13 cellular contexts compared by ENCODE assay signal in the genomic region with DNA sequence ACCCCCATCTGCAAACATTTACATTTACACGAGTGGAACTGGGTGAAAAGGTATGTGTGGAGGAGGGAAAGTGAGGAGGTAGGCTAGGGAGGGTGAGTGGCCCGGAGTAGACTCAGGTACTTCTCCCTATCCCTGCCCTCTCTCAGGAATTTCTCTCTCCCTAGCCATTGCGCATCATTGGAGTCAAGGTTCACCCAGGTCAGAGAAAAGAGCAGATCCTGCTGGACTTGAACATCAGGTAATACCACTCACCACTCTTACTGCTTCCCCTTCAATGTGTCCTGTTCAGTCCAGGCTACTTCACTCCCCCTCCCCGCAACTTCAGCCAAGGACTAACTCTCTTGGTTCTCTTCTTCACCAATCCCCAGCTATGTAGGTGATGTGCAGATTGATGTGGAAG. TPM values are rescaled to one million over a fixed set of nuclear protein-coding genes. Genes with fewer than 3 reads are reported as not detected.
A peak's percentile ranks its signal among the peaks of the same experiment; 100 is the strongest.
DNase-seq lines count a peak whose midpoint lies in the region; ATAC-seq, FAIRE-seq and TF ChIP-seq lines count a peak whose summit lies in the region.
"Had no signal": no experiment of that assay in that cellular context is flagged by ENCODE, and none has a peak within 500 bp of the region (broad histone marks: within the 10 kb centered on the region; RNA-seq: fewer than 3 reads in every experiment).

No MANE protein-coding gene starts in this region.

- peaks cover 11% of the 10 kb centered on the region; the same call in 1 of the 2 replicates for H3K36me3 ChIP-seq in PC-9 (ENCODE audit: low read depth)
- peaks cover 53% of the 10 kb centered on the region for H3K36me3 ChIP-seq in endodermal cell (ENCODE audit: control insufficient read depth, insufficient read depth, low read length)
- H3K36me3 ChIP-seq in small intestine (ENCODE audit: control insufficient read depth in 2 of 2, insufficient read depth in 2 of 2, low read length in 2 of 2): peaks cover 2 to 6% of the 10 kb centered on the region in 2 donors

- peak overlapping the region; percentile 27 for H3K4me2 ChIP-seq in PC-9
- H3K4me2 ChIP-seq: A549 had no signal

- peaks cover 52% of the 10 kb centered on the region for H3K36me3 Mint-ChIP-seq in activated CD4-positive, alpha-beta T cell treated with anti-CD3 and anti-CD28 coated beads for 36 hours (ENCODE audit: low read depth)
- peaks cover 48% of the 10 kb centered on the region for H3K36me3 Mint-ChIP-seq in endodermal cell (ENCODE audit: low read depth)
- peaks cover 88% of the 10 kb centered on the region for H3K36me3 Mint-ChIP-seq in stimulated activated effector memory CD8-positive, alpha-beta T cell treated with anti-CD3 and anti-CD28 coated beads, Interleukin-12 subunit alpha, Interleukin-12 subunit beta, amount 100 ng/mL, for 72 hours

- H3K27me3 ChIP-seq in PC-9 (ENCODE audit: insufficient read depth, low read depth) (no peaks in the 10 kb centered on the region), endodermal cell (ENCODE audit: control insufficient read depth, insufficient read depth, low read length, poor library complexity, severe bottlenecking) (no peaks in the 10 kb centered on the region), small intestine (ENCODE audit: control insufficient read depth in 2 of 2, insufficient read depth in 2 of 2, low read length in 2 of 2) (no peaks in the 10 kb centered on the region)

- CTCF ChIA-PET in activated CD4-positive, alpha-beta T cell treated with anti-CD3 and anti-CD28 coated beads for 36 hours (lab: Charles Lee): interaction anchor here (0.6 to 0.7 kb wide), 2 partner anchors 103 to 111 kb away, joined by 3 to 4 read pairs; no protein-coding TSS in a partner anchor
- CTCF ChIA-PET in PC-9 (lab: Charles Lee): no interaction called here

- H3K79me2 ChIP-seq in PC-9 (ENCODE audit: low read depth): peaks cover 6% of the 10 kb centered on the region; the same call in 1 of the 2 replicates

- H3K27me3 Mint-ChIP-seq in activated CD4-positive, alpha-beta T cell treated with anti-CD3 and anti-CD28 coated beads for 36 hours: no peaks in the 10 kb centered on the region
- no peaks in the 10 kb centered on the region for H3K27me3 Mint-ChIP-seq in endodermal cell (ENCODE audit: insufficient read depth)

- DNase-seq in activated CD4-positive, alpha-beta T cell treated with anti-CD3 and anti-CD28 coated beads for 36 hours: no peak
- DNase-seq in activated CD4-positive, alpha-beta T cell treated with anti-CD3 and anti-CD28 coated beads for 48 hours: no peak
- peak in 1 of 2 experiments; percentile 52 for DNase-seq in PC-9
- no peak for DNase-seq in endodermal cell
- DNase-seq in stimulated activated effector memory CD8-positive, alpha-beta T cell treated with anti-CD3 and anti-CD28 coated beads, Interleukin-12 subunit alpha, Interleukin-12 subunit beta, amount 100 ng/mL, for 72 hours (ENCODE audit: low spot score in 2 of 2): no peak
- no peak for DNase-seq in small intestine
- DNase-seq in foreskin melanocyte: no peak
- DNase-seq: kidney, NCI-H2171 treated with DMSO at 0.1 percent for 48 hours, T-helper 9 cell had no signal

- no peaks in the 10 kb centered on the region for H3K9me3 Mint-ChIP-seq in activated CD4-positive, alpha-beta T cell treated with anti-CD3 and anti-CD28 coated beads for 36 hours (ENCODE audit: low read depth)
- H3K9me3 Mint-ChIP-seq in endodermal cell: no peaks in the 10 kb centered on the region
- H3K9me3 Mint-ChIP-seq in stimulated activated effector memory CD8-positive, alpha-beta T cell treated with anti-CD3 and anti-CD28 coated beads, Interleukin-12 subunit alpha, Interleukin-12 subunit beta, amount 100 ng/mL, for 72 hours: no peaks in the 10 kb centered on the region

- peaks cover 31% of the 10 kb centered on the region for H3K4me1 ChIP-seq in PC-9 (replicated peaks; ENCODE audit: insufficient read depth)
- peaks cover 5% of the 10 kb centered on the region for H3K4me1 ChIP-seq in endodermal cell (ENCODE audit: control insufficient read depth, insufficient read depth, low read length)
- H3K4me1 ChIP-seq in small intestine (ENCODE audit: control insufficient read depth in 2 of 2, insufficient read depth in 1 of 2, low read depth in 1 of 2, low read length in 1 of 2): no peaks in the 10 kb centered on the region

- no peaks in the 10 kb centered on the region for H3K9me2 ChIP-seq in PC-9 (ENCODE audit: insufficient read depth)

- ATAC-seq in activated CD4-positive, alpha-beta T cell treated with anti-CD3 and anti-CD28 coated beads for 36 hours: no peak
- no peak for ATAC-seq in stimulated activated effector memory CD8-positive, alpha-beta T cell treated with anti-CD3 and anti-CD28 coated beads, Interleukin-12 subunit alpha, Interleukin-12 subunit beta, amount 100 ng/mL, for 72 hours
- ATAC-seq in HG03342 (IDR thresholded peaks at IDR 0.05; ENCODE audit: unreplicated experiment): no peak
- ATAC-seq: A549, sciatic nerve had no signal

- TF ChIP-seq CTCF in PC-9 (conservative IDR thresholded peaks at IDR 0.05) (no peak), endodermal cell (conservative IDR thresholded peaks at IDR 0.05) (no peak)

- peak overlapping the region; percentile 93 for H3K4me3 Mint-ChIP-seq in activated CD4-positive, alpha-beta T cell treated with anti-CD3 and anti-CD28 coated beads for 36 hours
- H3K4me3 Mint-ChIP-seq in endodermal cell: peak overlapping the region; percentile 89
- H3K4me3 Mint-ChIP-seq in stimulated activated effector memory CD8-positive, alpha-beta T cell treated with anti-CD3 and anti-CD28 coated beads, Interleukin-12 subunit alpha, Interleukin-12 subunit beta, amount 100 ng/mL, for 72 hours: peak overlapping the region; percentile 100

- no peaks in the 10 kb centered on the region for H4K20me1 ChIP-seq in PC-9 (ENCODE audit: insufficient read depth)

- H3K9me3 ChIP-seq in PC-9 (ENCODE audit: insufficient read depth, low read depth): no peaks in the 10 kb centered on the region
- peaks cover 9% of the 10 kb centered on the region for H3K9me3 ChIP-seq in endodermal cell (ENCODE audit: control insufficient read depth, low read length)
- H3K9me3 ChIP-seq in small intestine (ENCODE audit: control insufficient read depth, low read depth): no peaks in the 10 kb centered on the region
- H3K9me3 ChIP-seq: A549 had no signal

- H3K4me1 Mint-ChIP-seq in activated CD4-positive, alpha-beta T cell treated with anti-CD3 and anti-CD28 coated beads for 36 hours: peaks cover 57% of the 10 kb centered on the region
- peaks cover 22% of the 10 kb centered on the region for H3K4me1 Mint-ChIP-seq in endodermal cell
- peaks cover 59% of the 10 kb centered on the region for H3K4me1 Mint-ChIP-seq in stimulated activated effector memory CD8-positive, alpha-beta T cell treated with anti-CD3 and anti-CD28 coated beads, Interleukin-12 subunit alpha, Interleukin-12 subunit beta, amount 100 ng/mL, for 72 hours

- no TSS peak for BruUV-seq in PC-9 (replicated peaks; lab: Mats Ljungman, UMichigan)

- 92% methylated on average over 3 of the region's 4 CpGs; no CpG with 5 or more reads in 1 of the 2 experiments for WGBS in endodermal cell (ENCODE audit: insufficient coverage in 1 of 2, insufficient read length in 1 of 2), 2 experiments
- 87 to 93% (median 90%) methylated on average over 4 of the region's 4 CpGs for WGBS in small intestine, 3 donors

- H3K27ac ChIP-seq in PC-9: no peak overlapping the region
- H3K27ac ChIP-seq in endodermal cell (ENCODE audit: low read depth, low read length): no peak overlapping the region
- no peak overlapping the region for H3K27ac ChIP-seq in small intestine (ENCODE audit: low read depth in 1 of 2, low read length in 1 of 2)
- H3K27ac ChIP-seq: A549 had no signal

- no peak overlapping the region for H2AFZ ChIP-seq in PC-9

- intact Hi-C loops in activated CD4-positive, alpha-beta T cell treated with anti-CD3 and anti-CD28 coated beads for 36 hours (cut with DNase I, micrococcal nuclease): no loop called here
- intact Hi-C loops in PC-9 (cut with micrococcal nuclease; ENCODE audit: unreplicated experiment): no loop called here

- H3K4me3 ChIP-seq in PC-9 (no peak overlapping the region), endodermal cell (ENCODE audit: low read length) (peak overlapping the region; percentile 94), small intestine (ENCODE audit: low read depth in 1 of 2, low read length in 2 of 2) (no peak overlapping the region)
- H3K4me3 ChIP-seq: A549 had no signal

- peaks cover 18% of the 10 kb centered on the region for H3F3A ChIP-seq in PC-9 (ENCODE audit: insufficient read depth, low read depth)

- peak overlapping the region; percentile 43 for H3K27ac Mint-ChIP-seq in activated CD4-positive, alpha-beta T cell treated with anti-CD3 and anti-CD28 coated beads for 36 hours
- H3K27ac Mint-ChIP-seq in endodermal cell: no peak overlapping the region
- peak overlapping the region; percentile 97 for H3K27ac Mint-ChIP-seq in stimulated activated effector memory CD8-positive, alpha-beta T cell treated with anti-CD3 and anti-CD28 coated beads, Interleukin-12 subunit alpha, Interleukin-12 subunit beta, amount 100 ng/mL, for 72 hours

- POLR2A ChIA-PET in activated CD4-positive, alpha-beta T cell treated with anti-CD3 and anti-CD28 coated beads for 36 hours (lab: Charles Lee): no interaction called here
- POLR2A ChIA-PET in PC-9 (lab: Charles Lee; ENCODE audit: unreplicated experiment): no interaction called here

- H3K9ac ChIP-seq in endodermal cell (ENCODE audit: extremely low read depth, low read length, poor library complexity, severe bottlenecking): no peak overlapping the region

- FAIRE-seq in small intestine (lab: Jason Lieb, UNC): no peak
- FAIRE-seq: A549, kidney had no signal

RNA-seq across cellular contexts. Expression of a gene that starts 2.8 kb away (rescaled TPM):
- 100 to 1,000 TPM; 132 to 160 TPM for total RNA-seq in activated CD4-positive, alpha-beta T cell treated with anti-CD3 and anti-CD28 coated beads for 36 hours
- total RNA-seq in PC-9 (2021): 46.1 and 52.2 TPM in 2 replicates
- 100 to 1,000 TPM in 1 of 2 donors, 10 to 100 TPM in 1; 97.0 to 118 TPM for total RNA-seq in endodermal cell
- polyA plus RNA-seq in endodermal cell (2013, experiment 1 of 2): 55.5 TPM
- polyA plus RNA-seq in endodermal cell (2013, experiment 2 of 2): 64.1 TPM
- polyA plus RNA-seq in small intestine: 10 to 100 TPM in 1 of 3 donors, 1 to 10 TPM in 2; 2.7 to 51.8 (median 7.8) TPM

RNA-seq across cellular contexts. Expression of a gene that starts 12.8 kb away (rescaled TPM):
- 1 to 10 TPM; 6.4 to 6.5 TPM for total RNA-seq in activated CD4-positive, alpha-beta T cell treated with anti-CD3 and anti-CD28 coated beads for 36 hours
- total RNA-seq in PC-9 (2021): 4.4 and 6.5 TPM in 2 replicates
- total RNA-seq in endodermal cell: 1 to 10 TPM; 7.9 to 9.1 TPM
- 6.1 TPM for polyA plus RNA-seq in endodermal cell (2013, experiment 1 of 2)
- 4.3 TPM for polyA plus RNA-seq in endodermal cell (2013, experiment 2 of 2)
- 1 to 10 TPM; 1.1 to 2.8 (median 1.3) TPM for polyA plus RNA-seq in small intestine

RNA-seq across cellular contexts. Expression of a gene that starts 14.4 kb away (rescaled TPM):
- 1,000 to 10,000 TPM; 5,101 to 9,949 TPM for total RNA-seq in activated CD4-positive, alpha-beta T cell treated with anti-CD3 and anti-CD28 coated beads for 36 hours
- total RNA-seq in PC-9 (2021) (3,423 and 4,460 TPM in 2 replicates), endodermal cell (1,000 to 10,000 TPM; 4,305 to 4,379 TPM)
- polyA plus RNA-seq in endodermal cell (2013, experiment 1 of 2): 4,554 TPM
- 4,086 TPM for polyA plus RNA-seq in endodermal cell (2013, experiment 2 of 2)
- 1,000 to 10,000 TPM; 3,267 to 7,277 (median 6,102) TPM for polyA plus RNA-seq in small intestine

RNA-seq across cellular contexts. Expression of a gene that starts 21.5 kb away (rescaled TPM):
- total RNA-seq in activated CD4-positive, alpha-beta T cell treated with anti-CD3 and anti-CD28 coated beads for 36 hours: 10 to 100 TPM; 76.3 to 79.3 TPM
- total RNA-seq in PC-9 (2021) (120 and 121 TPM in 2 replicates), endodermal cell (100 to 1,000 TPM; 153 to 191 TPM)
- polyA plus RNA-seq in endodermal cell (2013, experiment 1 of 2): 175 TPM
- 170 TPM for polyA plus RNA-seq in endodermal cell (2013, experiment 2 of 2)
- 10 to 100 TPM; 24.8 to 31.2 (median 28.6) TPM for polyA plus RNA-seq in small intestine

RNA-seq across cellular contexts. Expression of a gene that starts 26.5 kb away (rescaled TPM):
- total RNA-seq in activated CD4-positive, alpha-beta T cell treated with anti-CD3 and anti-CD28 coated beads for 36 hours: 100 to 1,000 TPM; 446 to 695 TPM
- total RNA-seq in PC-9 (2021) (120 and 159 TPM in 2 replicates), endodermal cell (100 to 1,000 TPM; 128 to 161 TPM)
- polyA plus RNA-seq in endodermal cell (2013, experiment 1 of 2): 155 TPM
- 147 TPM for polyA plus RNA-seq in endodermal cell (2013, experiment 2 of 2)
- 100 to 1,000 TPM in 1 of 3 donors, 10 to 100 TPM in 2; 63.7 to 156 (median 68.6) TPM for polyA plus RNA-seq in small intestine
